1 cellular context compared by ENCODE assay signal in the genomic region with DNA sequence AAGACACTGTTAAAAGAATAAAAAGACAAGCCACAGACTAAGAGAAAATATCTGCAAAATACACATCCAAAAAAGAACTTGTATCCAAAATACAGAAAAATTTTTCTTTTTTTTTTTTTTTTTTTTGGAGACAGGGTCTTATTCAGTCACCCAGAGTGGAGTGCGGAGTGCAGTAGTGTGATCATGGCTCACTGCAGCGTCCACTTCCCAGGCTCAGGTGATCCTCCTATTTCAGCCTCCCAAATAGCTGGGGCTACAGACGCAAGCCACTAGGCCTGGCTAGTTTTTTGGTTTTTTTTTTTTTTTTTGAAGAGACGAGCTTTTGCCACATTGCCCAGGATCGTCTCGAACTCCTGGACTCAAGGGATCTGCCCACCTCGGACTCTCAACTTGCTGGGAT.
TF ChIP-seq lines count a peak whose summit lies in the region.

No MANE protein-coding gene starts in this region.

TF ChIP-seq in A549, 52 proteins besides CTCF, POLR2A, EP300 and RAD21 (continued from another document):
- TF ChIP-seq MAFK (IDR thresholded peaks at IDR 0.05; ENCODE audit: partially characterized antibody) (no peak), RCOR1 (IDR thresholded peaks at IDR 0.05; ENCODE audit: low read depth, low read length) (no peak), KDM1A (IDR thresholded peaks at IDR 0.05; ENCODE audit: low read depth) (no peak), EHMT2 (IDR thresholded peaks at IDR 0.05; ENCODE audit: low read depth) (no peak), GATA3 (IDR thresholded peaks at IDR 0.05; ENCODE audit: borderline replicate concordance) (no peak), SMC3 (IDR thresholded peaks at IDR 0.05) (no peak), RFX5 (IDR thresholded peaks at IDR 0.05) (no peak), TP53 (CRISPR knock-in tag; IDR thresholded peaks at IDR 0.05) (no peak), MAZ (IDR thresholded peaks at IDR 0.05; ENCODE audit: borderline replicate concordance, low read depth, low read length) (no peak), ZNF302 (CRISPR knock-in tag; IDR thresholded peaks at IDR 0.05) (no peak), RARB (CRISPR knock-in tag; IDR thresholded peaks at IDR 0.05) (no peak), BHLHE40 (IDR thresholded peaks at IDR 0.05; ENCODE audit: low read depth, low read length) (no peak), HOXA7 (CRISPR knock-in tag; IDR thresholded peaks at IDR 0.05) (no peak), HOXB13 (CRISPR knock-in tag; IDR thresholded peaks at IDR 0.05; ENCODE audit: low read depth) (no peak)
- TF ChIP-seq, protein P1, sequence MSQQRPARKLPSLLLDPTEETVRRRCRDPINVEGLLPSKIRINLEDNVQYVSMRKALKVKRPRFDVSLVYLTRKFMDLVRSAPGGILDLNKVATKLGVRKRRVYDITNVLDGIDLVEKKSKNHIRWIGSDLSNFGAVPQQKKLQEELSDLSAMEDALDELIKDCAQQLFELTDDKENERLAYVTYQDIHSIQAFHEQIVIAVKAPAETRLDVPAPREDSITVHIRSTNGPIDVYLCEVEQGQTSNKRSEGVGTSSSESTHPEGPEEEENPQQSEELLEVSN (IDR thresholded peaks at IDR 0.05; ENCODE audit: borderline replicate concordance, low read depth) = no peak
